Comparison of ENCODE assay signal across 33 cellular contexts in the genomic region with DNA sequence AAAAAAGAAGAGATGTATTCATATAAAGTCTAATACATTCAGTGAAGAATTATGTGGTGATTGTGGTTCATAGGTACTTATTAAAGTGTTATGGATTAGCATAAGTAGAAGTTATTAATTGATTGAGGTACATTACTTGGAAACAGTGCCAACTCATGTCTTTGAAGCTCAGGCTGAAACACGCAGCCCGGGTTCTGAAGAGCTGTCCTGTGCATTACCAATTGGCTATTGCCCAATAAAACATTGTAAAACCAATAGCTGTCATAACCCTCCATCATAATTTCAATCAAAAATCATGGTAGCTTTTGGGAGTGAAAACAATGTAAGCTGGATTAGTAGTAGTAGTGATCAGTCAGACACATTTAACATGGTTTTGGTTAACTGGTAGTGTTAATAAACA.
"Had no signal": no experiment of that assay in that cellular context is flagged by ENCODE, and none has a peak within 500 bp of the region (broad histone marks: within the 10 kb centered on the region; RNA-seq: fewer than 3 reads in every experiment).

No MANE protein-coding gene starts in this region.

- H3K4me3 ChIP-seq: Peyer's patch, SJCRH30, SK-N-MC had no signal

- H3K4me1 ChIP-seq: Peyer's patch, SJCRH30 had no signal

- H3K27ac ChIP-seq: brain microvascular endothelial cell, Peyer's patch, SJCRH30, SK-N-MC, WERI-Rb-1 had no signal

- DNase-seq: activated CD4-positive, alpha-beta memory T cell treated with anti-CD3 and anti-CD28 coated beads, Interleukin-2, amount 10 ng/mL, durations not matched to agents 7 days and 5 days; activated CD4-positive, alpha-beta T cell treated with anti-CD3 and anti-CD28 coated beads for 1 hour; activated CD4-positive, alpha-beta T cell treated with anti-CD3 and anti-CD28 coated beads for 48 hours; activated CD4-positive, CD25-positive, alpha-beta regulatory T cell; activated CD8-positive, alpha-beta memory T cell treated with anti-CD3 and anti-CD28 coated beads for 24 hours; activated CD8-positive, alpha-beta memory T cell treated with anti-CD3 and anti-CD28 coated beads, Interleukin-2, amount 10 ng/mL, durations not matched to agents 7 days and 5 days; activated CD8-positive, alpha-beta memory T cell treated with anti-CD3 and anti-CD28 coated beads, Interleukin-2, amount 50 U/mL, for 48 hours; activated effector memory CD4-positive, alpha-beta T cell treated with Interleukin-2 at 50 U/mL for 16 hours; activated naive CD4-positive, alpha-beta T cell treated with anti-CD3 and anti-CD28 coated beads, Interleukin-2, amount 10 ng/mL, durations not matched to agents 7 days and 5 days; activated naive CD8-positive, alpha-beta T cell treated with anti-CD3 and anti-CD28 coated beads, Interleukin-2, amount 50 U/mL, for 24 hours; activated T-cell treated with anti-CD3 and anti-CD28 coated beads, Interleukin-2, amount 50 U/mL, for 48 hours; anterior cingulate cortex; Kasumi-1; KG1; MM.1S; MV-4-11; NCI-H1092; NCI-H1436 treated with DMSO at 0.1 percent for 48 hours; NCI-H187; NCI-H2029 treated with DMSO at 0.1 percent for 48 hours; NCI-H2107; NCI-H2171; NCI-H510A; NCI-H774; Peyer's patch; RPMI8226; SHP77; SJCRH30; T1000; WERI-Rb-1 had no signal

- H3K27me3 ChIP-seq: brain microvascular endothelial cell, Peyer's patch, SJCRH30 had no signal

- ATAC-seq: activated CD8-positive, alpha-beta memory T cell treated with anti-CD3 and anti-CD28 coated beads, Interleukin-2, amount 10 ng/mL, durations not matched to agents 7 days and 5 days; activated naive CD8-positive, alpha-beta T cell treated with anti-CD3 and anti-CD28 coated beads, Interleukin-2, amount 50 U/mL, for 24 hours; PC-3 had no signal

- H3K36me3 ChIP-seq: brain microvascular endothelial cell, Peyer's patch, SJCRH30, WERI-Rb-1 had no signal
